Comparison of ENCODE assay signal across 8 cellular contexts in genomic region chr5:74641778-74642542, GRCh38. TPM values are rescaled to one million over a fixed set of nuclear protein-coding genes. Genes with fewer than 3 reads are reported as not detected.
A peak's percentile ranks its signal among the peaks of the same experiment; 100 is the strongest.
DNase-seq lines count a peak whose midpoint lies in the region; ATAC-seq and TF ChIP-seq lines count a peak whose summit lies in the region.

No MANE protein-coding gene starts in this region.

- H3K9me3 ChIP-seq in lower lobe of right lung, result no peaks in the 10 kb centered on the region
- no peaks in the 10 kb centered on the region for H3K9me3 ChIP-seq in stomach smooth muscle (ENCODE audit: control insufficient read depth in 2 of 2, low read length in 2 of 2)

- TF ChIP-seq CTCF in KMS-11 (conservative IDR thresholded peaks at IDR 0.05; ENCODE audit: low read depth, low read length) (peak; percentile 37), dorsolateral prefrontal cortex (IDR thresholded peaks at IDR 0.05 in 54 of 56, conservative IDR thresholded peaks at IDR 0.05 in 2 of 56; ENCODE audit: low read depth in 1 of 56, partially characterized antibody in 56 of 56) (peak; percentile 27 to 75 (median 62)), lower lobe of right lung (IDR thresholded peaks at IDR 0.05) (peak; percentile 63)

- intact Hi-C loops in dorsolateral prefrontal cortex (cut with DNase I) (loop anchor here (2.0 to 10.0 kb wide), 3 partner anchors 447 to 607 kb away; no protein-coding TSS in a partner anchor), lower lobe of right lung (cut with DNase I) (no loop called here)

- peaks cover 25% of the 10 kb centered on the region for H4K20me1 ChIP-seq in KMS-11 (ENCODE audit: insufficient read depth)

- DNase-seq in DMS79 treated with DMSO at 0.1 percent for 48 hours (lab: John Stamatoyannopoulos, UW), result peak; percentile 46
- peak; percentile 67 for DNase-seq in SW480 (ENCODE audit: low spot score)
- peak in 5 of 10 donors; percentile 30 to 54 (median 48) for DNase-seq in dorsolateral prefrontal cortex
- DNase-seq in lower lobe of right lung, result peak; percentile 54
- no peak for DNase-seq in NK-92 treated with Interleukin-12 subunit alpha and Interleukin-12 subunit beta, amount 100 ng/mL, for 24 hours (lab: John Stamatoyannopoulos, UW)

- H3K36me3 ChIP-seq in KMS-11 (ENCODE audit: insufficient read depth), result no peaks in the 10 kb centered on the region
- H3K36me3 ChIP-seq in lower lobe of right lung, result no peaks in the 10 kb centered on the region
- no peaks in the 10 kb centered on the region for H3K36me3 ChIP-seq in stomach smooth muscle (ENCODE audit: control insufficient read depth in 2 of 2, insufficient read depth in 2 of 2, low read length in 2 of 2)

- H3K4me3 ChIP-seq in KMS-11 (IDR thresholded peaks at IDR 0.05; ENCODE audit: insufficient read depth, low read depth, low read length) (no peak overlapping the region), dorsolateral prefrontal cortex (peak overlapping the region; percentile 59 to 97 (median 82)), lower lobe of right lung (peak overlapping the region; percentile 94), stomach smooth muscle (ENCODE audit: low read length in 2 of 2) (peak overlapping the region; percentile 70 to 92)

- peak overlapping the region; percentile 60 for H3K27ac ChIP-seq in KMS-11
- peak overlapping the region in 54 of 59 donors; percentile 12 to 98 (median 92) for H3K27ac ChIP-seq in dorsolateral prefrontal cortex
- peak overlapping the region; percentile 93 for H3K27ac ChIP-seq in lower lobe of right lung
- H3K27ac ChIP-seq in stomach smooth muscle (ENCODE audit: low read length), result no peak overlapping the region

- ATAC-seq in lower lobe of right lung, result peak; percentile 10 to 54
- no peak for ATAC-seq in HG02798 (IDR thresholded peaks at IDR 0.05; ENCODE audit: poor library complexity, unreplicated experiment)

- H3K4me1 ChIP-seq in KMS-11 (ENCODE audit: low read depth, poor library complexity, severe bottlenecking), result peaks cover 16% of the 10 kb centered on the region
- H3K4me1 ChIP-seq in lower lobe of right lung, result peaks cover 60% of the 10 kb centered on the region
- peaks cover 25% of the 10 kb centered on the region for H3K4me1 ChIP-seq in stomach smooth muscle (ENCODE audit: control insufficient read depth, insufficient read depth, low read length)

- H3K79me2 ChIP-seq in KMS-11 (ENCODE audit: insufficient read depth, low read depth), result peaks cover 34% of the 10 kb centered on the region

- H2AFZ ChIP-seq in KMS-11 (ENCODE audit: low read depth), result peak overlapping the region; percentile 71; the same call in 1 of the 2 replicates

- no peaks in the 10 kb centered on the region for H3K27me3 ChIP-seq in KMS-11 (ENCODE audit: insufficient read depth, low read depth)
- no peaks in the 10 kb centered on the region for H3K27me3 ChIP-seq in dorsolateral prefrontal cortex
- no peaks in the 10 kb centered on the region for H3K27me3 ChIP-seq in lower lobe of right lung (ENCODE audit: low read depth)
- no peaks in the 10 kb centered on the region for H3K27me3 ChIP-seq in stomach smooth muscle (ENCODE audit: control insufficient read depth in 1 of 2, insufficient read depth in 2 of 2, low read length in 2 of 2)

- peak overlapping the region; percentile 75; the same call in 1 of the 2 replicates for H3K4me2 ChIP-seq in KMS-11

- H3K9ac ChIP-seq in KMS-11 (peak overlapping the region; percentile 50; the same call in 1 of the 2 replicates), stomach smooth muscle (ENCODE audit: low read length in 2 of 2) (peak overlapping the region; percentile 14 to 48)

RNA-seq across cellular contexts. Expression of gene ENC1, which starts 1.4 kb away (rescaled TPM):
- total RNA-seq in dorsolateral prefrontal cortex (1,000 to 10,000 TPM in 1 of 120 experiments, 100 to 1,000 TPM in 119; 140 to 1,050 (median 576) TPM), lower lobe of right lung (18.8 TPM)

RNA-seq across cellular contexts. Expression of gene HEXB, which starts 43.1 kb away (rescaled TPM):
- 10 to 100 TPM; 30.9 to 75.5 (median 53.2) TPM for total RNA-seq in dorsolateral prefrontal cortex
- total RNA-seq in lower lobe of right lung, result 355 TPM
